In the genomic region with DNA sequence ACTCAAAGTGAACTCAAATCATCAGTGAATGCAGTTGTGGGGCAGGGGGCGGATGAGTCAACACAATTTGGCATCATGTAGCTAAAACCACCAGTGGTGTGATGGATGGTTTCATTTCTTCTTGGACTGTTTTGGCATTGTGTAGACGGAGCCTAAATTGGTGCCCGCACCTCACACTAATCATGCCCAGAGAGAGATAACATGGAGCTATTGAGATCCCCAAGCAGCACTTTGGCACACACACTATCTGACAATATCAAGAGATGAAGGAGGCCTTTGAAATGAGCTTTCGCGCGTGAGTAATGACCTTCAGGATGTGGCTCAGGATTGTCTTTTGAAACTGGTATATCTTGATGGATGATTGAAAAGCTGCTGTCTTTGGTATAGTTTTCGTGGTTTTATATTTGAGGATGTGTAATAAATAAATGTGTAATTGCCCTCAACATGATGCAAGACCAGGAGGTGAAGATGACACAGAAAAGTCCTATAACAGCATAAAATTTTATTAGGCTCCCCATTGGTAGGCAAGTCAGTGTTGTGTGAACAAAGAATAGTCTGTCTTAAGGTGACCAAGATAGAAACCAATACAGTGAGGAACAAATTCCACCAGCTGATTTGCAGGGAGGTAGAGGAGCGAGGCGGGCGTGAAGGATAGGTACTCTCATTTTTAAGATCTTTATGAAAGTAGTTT, we compare ENCODE assay signal across 15 cellular contexts.
DNase-seq lines count a peak whose midpoint lies in the region; ATAC-seq and TF ChIP-seq lines count a peak whose summit lies in the region.
"Had no signal": no experiment of that assay in that cellular context is flagged by ENCODE, and none has a peak within 500 bp of the region (broad histone marks: within the 10 kb centered on the region; RNA-seq: fewer than 3 reads in every experiment).

No MANE protein-coding gene starts in this region.

- TF ChIP-seq CTCF in progenitor cell of endocrine pancreas (IDR thresholded peaks at IDR 0.05; ENCODE audit: unreplicated experiment) (no peak), testis (IDR thresholded peaks at IDR 0.05) (no peak)

- CTCF ChIA-PET in activated CD4-positive, alpha-beta memory T cell treated with anti-CD3 and anti-CD28 coated beads for 36 hours (lab: Charles Lee): interaction anchor here (0.7 to 2.5 kb wide), 6 partner anchors 10 to 834 kb away, joined by 3 to 8 read pairs (median 6); no protein-coding TSS in a partner anchor

- H3K36me3 ChIP-seq in testis (ENCODE audit: low read depth, missing control alignments): no peaks in the 10 kb centered on the region
- H3K36me3 ChIP-seq: WERI-Rb-1 had no signal

- peak; percentile 45 for DNase-seq in Daoy (ENCODE audit: low read depth)
- peak; percentile 68 for DNase-seq in activated CD4-positive, alpha-beta memory T cell treated with anti-CD3 and anti-CD28 coated beads for 36 hours
- DNase-seq in stimulated activated CD4-positive, alpha-beta T cell treated with anti-CD3 and anti-CD28 coated beads, Interleukin-2, amount 100 ng/mL, for 4 hours (ENCODE audit: low read depth): peak; percentile 28
- no peak for DNase-seq in progenitor cell of endocrine pancreas (ENCODE audit: low spot score, unreplicated experiment)
- no peak for DNase-seq in anterior cingulate cortex (lab: John Stamatoyannopoulos, UW)
- no peak for DNase-seq in NCI-H345 treated with DMSO at 0.1 percent for 48 hours (lab: John Stamatoyannopoulos, UW; ENCODE audit: unreplicated experiment)
- DNase-seq in testis: no peak
- DNase-seq: aorta, islet precursor cell, NCI-H146, NCI-H748 treated with DMSO at 0.1 percent for 48 hours, WERI-Rb-1 had no signal

- peaks cover 14% of the 10 kb centered on the region for H3K4me1 ChIP-seq in testis

- 84 to 86% methylated on average over 10 of the region's 10 CpGs for WGBS in testis, 2 donors

- peak overlapping the region; percentile 34 for H3K4me3 Mint-ChIP-seq in activated CD4-positive, alpha-beta memory T cell treated with anti-CD3 and anti-CD28 coated beads for 36 hours
- H3K4me3 Mint-ChIP-seq in progenitor cell of endocrine pancreas (ENCODE audit: low read depth): no peak overlapping the region
- H3K4me3 Mint-ChIP-seq: GM23338, IgD-negative memory B cell had no signal

- peak; percentile 73 for ATAC-seq in HG02884 (IDR thresholded peaks at IDR 0.05; ENCODE audit: unreplicated experiment)
- ATAC-seq: GM23338 had no signal

- H3K27ac ChIP-seq in testis: no peak overlapping the region
- H3K27ac ChIP-seq: WERI-Rb-1 had no signal

- peak overlapping the region; percentile 82 for H3K27ac Mint-ChIP-seq in activated CD4-positive, alpha-beta memory T cell treated with anti-CD3 and anti-CD28 coated beads for 36 hours
- H3K27ac Mint-ChIP-seq in progenitor cell of endocrine pancreas: no peak overlapping the region
- H3K27ac Mint-ChIP-seq: GM23338, IgD-negative memory B cell had no signal

- H3K36me3 Mint-ChIP-seq in activated CD4-positive, alpha-beta memory T cell treated with anti-CD3 and anti-CD28 coated beads for 36 hours: peaks cover 18% of the 10 kb centered on the region
- H3K36me3 Mint-ChIP-seq in progenitor cell of endocrine pancreas (ENCODE audit: insufficient read depth): no peaks in the 10 kb centered on the region

- H3K4me1 Mint-ChIP-seq in activated CD4-positive, alpha-beta memory T cell treated with anti-CD3 and anti-CD28 coated beads for 36 hours (ENCODE audit: low read depth): peaks cover 59% of the 10 kb centered on the region
- H3K4me1 Mint-ChIP-seq in progenitor cell of endocrine pancreas (ENCODE audit: low read depth): peaks cover 43% of the 10 kb centered on the region

- no peaks in the 10 kb centered on the region for H3K27me3 ChIP-seq in testis

- H3K9me3 ChIP-seq in testis: no peaks in the 10 kb centered on the region

- no peaks in the 10 kb centered on the region for H3K27me3 Mint-ChIP-seq in activated CD4-positive, alpha-beta memory T cell treated with anti-CD3 and anti-CD28 coated beads for 36 hours
- no peaks in the 10 kb centered on the region for H3K27me3 Mint-ChIP-seq in progenitor cell of endocrine pancreas

- intact Hi-C loops in activated CD4-positive, alpha-beta memory T cell treated with anti-CD3 and anti-CD28 coated beads for 36 hours (cut with micrococcal nuclease): loop anchor here (1.0 to 5.0 kb wide), 8 partner anchors 8 to 747 kb away; no protein-coding TSS in a partner anchor
- intact Hi-C loops in testis (cut with DNase I; ENCODE audit: low total_unique reads): no loop called here

- H3K4me3 ChIP-seq in testis: no peak overlapping the region
- H3K4me3 ChIP-seq: GM23338 had no signal

- TF ChIP-seq POLR2A in testis (IDR thresholded peaks at IDR 0.05): no peak

- H3K9me3 Mint-ChIP-seq in activated CD4-positive, alpha-beta memory T cell treated with anti-CD3 and anti-CD28 coated beads for 36 hours: no peaks in the 10 kb centered on the region
- peaks cover 2% of the 10 kb centered on the region for H3K9me3 Mint-ChIP-seq in progenitor cell of endocrine pancreas (ENCODE audit: low read depth)
- H3K9me3 Mint-ChIP-seq: GM23338, IgD-negative memory B cell had no signal

- POLR2A ChIA-PET in activated CD4-positive, alpha-beta memory T cell treated with anti-CD3 and anti-CD28 coated beads for 36 hours (lab: Charles Lee): interaction anchor here (0.8 to 2.1 kb wide), 10 partner anchors 8 to 803 kb away, joined by 3 to 25 read pairs (median 4); no protein-coding TSS in a partner anchor

Comparison
In these comparisons a context has a peak if more than half of its experiments do, and no peak if none do; other contexts are left out.
1. DNase-seq: peak in Daoy (single experiment), activated CD4-positive, alpha-beta memory T cell treated with anti-CD3 and anti-CD28 coated beads for 36 hours (single experiment) and stimulated activated CD4-positive, alpha-beta T cell treated with anti-CD3 and anti-CD28 coated beads, Interleukin-2, amount 100 ng/mL, for 4 hours (single experiment); none in progenitor cell of endocrine pancreas (single experiment), anterior cingulate cortex (0 of 58), NCI-H345 treated with DMSO at 0.1 percent for 48 hours (single experiment) and testis (single experiment).